In genomic region chr2:9205963-9206948, GRCh38 we compare ENCODE assay signal across 1 cellular context.
TF ChIP-seq lines count a peak whose summit lies in the region.

ASAP2 (plus strand) TSS chr2:9206812; CDS start chr2:9207105, 293 bp downstream.

TF ChIP-seq in HepG2, 621 proteins besides CTCF, POLR2A, EP300 and RAD21 (continued from another document and continues in another):
- TF ChIP-seq, protein P1, sequence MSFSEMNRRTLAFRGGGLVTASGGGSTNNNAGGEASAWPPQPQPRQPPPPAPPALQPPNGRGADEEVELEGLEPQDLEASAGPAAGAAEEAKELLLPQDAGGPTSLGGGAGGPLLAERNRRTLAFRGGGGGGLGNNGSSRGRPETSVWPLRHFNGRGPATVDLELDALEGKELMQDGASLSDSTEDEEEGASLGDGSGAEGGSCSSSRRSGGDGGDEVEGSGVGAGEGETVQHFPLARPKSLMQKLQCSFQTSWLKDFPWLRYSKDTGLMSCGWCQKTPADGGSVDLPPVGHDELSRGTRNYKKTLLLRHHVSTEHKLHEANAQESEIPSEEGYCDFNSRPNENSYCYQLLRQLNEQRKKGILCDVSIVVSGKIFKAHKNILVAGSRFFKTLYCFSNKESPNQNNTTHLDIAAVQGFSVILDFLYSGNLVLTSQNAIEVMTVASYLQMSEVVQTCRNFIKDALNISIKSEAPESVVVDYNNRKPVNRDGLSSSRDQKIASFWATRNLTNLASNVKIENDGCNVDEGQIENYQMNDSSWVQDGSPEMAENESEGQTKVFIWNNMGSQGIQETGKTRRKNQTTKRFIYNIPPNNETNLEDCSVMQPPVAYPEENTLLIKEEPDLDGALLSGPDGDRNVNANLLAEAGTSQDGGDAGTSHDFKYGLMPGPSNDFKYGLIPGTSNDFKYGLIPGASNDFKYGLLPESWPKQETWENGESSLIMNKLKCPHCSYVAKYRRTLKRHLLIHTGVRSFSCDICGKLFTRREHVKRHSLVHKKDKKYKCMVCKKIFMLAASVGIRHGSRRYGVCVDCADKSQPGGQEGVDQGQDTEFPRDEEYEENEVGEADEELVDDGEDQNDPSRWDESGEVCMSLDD (CRISPR knock-in tag; IDR thresholded peaks at IDR 0.05; ENCODE audit: borderline replicate concordance), result peak; percentile 95
- TF ChIP-seq NAIF1 (CRISPR knock-in tag; IDR thresholded peaks at IDR 0.05; ENCODE audit: borderline replicate concordance) (no peak), IKZF4 (CRISPR knock-in tag; IDR thresholded peaks at IDR 0.05; ENCODE audit: borderline replicate concordance, low read depth, not compliant biosample characterization) (peak; percentile 60), AGO2 (optimal IDR thresholded peaks at IDR 0.05; ENCODE audit: low read depth, low read length) (no peak), RNF2 (conservative IDR thresholded peaks at IDR 0.05; ENCODE audit: low read depth) (peak; percentile 79), SP1 (IDR thresholded peaks at IDR 0.05) (no peak), SP1 (CRISPR knock-in tag; IDR thresholded peaks at IDR 0.05) (no peak), MAZ (IDR thresholded peaks at IDR 0.05; ENCODE audit: borderline replicate concordance, low read depth, low read length) (peak; percentile 33; the same call in 1 of the 2 replicates), MAZ (CRISPR knock-in tag; IDR thresholded peaks at IDR 0.05; ENCODE audit: low read depth) (peak; percentile 65), TBX2 (CRISPR knock-in tag; IDR thresholded peaks at IDR 0.05; ENCODE audit: borderline replicate concordance) (peak; percentile 69), ZNF331 (CRISPR knock-in tag; IDR thresholded peaks at IDR 0.05) (peak; percentile 34; the same call in 1 of the 2 replicates), ZBTB20 (CRISPR knock-in tag; IDR thresholded peaks at IDR 0.05; ENCODE audit: borderline replicate concordance, low read depth) (0 out of 2 replicates have a peak, but pooled peaks have one; percentile 41), RXRA (CRISPR knock-in tag; IDR thresholded peaks at IDR 0.05) (peak; percentile 45), CEBPZ (IDR thresholded peaks at IDR 0.05; ENCODE audit: low read length) (no peak), ARID5B (CRISPR knock-in tag; IDR thresholded peaks at IDR 0.05) (no peak; the same call in 1 of the 2 replicates), LCORL (IDR thresholded peaks at IDR 0.05) (no peak), LCORL (CRISPR knock-in tag; IDR thresholded peaks at IDR 0.05) (0 out of 2 replicates have a peak, but pooled peaks have one; percentile 43), GRHL1 (CRISPR knock-in tag; conservative IDR thresholded peaks at IDR 0.05) (no peak), PHF8 (CRISPR knock-in tag; IDR thresholded peaks at IDR 0.05) (peak; percentile 63), ZNF646 (CRISPR knock-in tag; IDR thresholded peaks at IDR 0.05) (no peak)
- TF ChIP-seq, protein P2, sequence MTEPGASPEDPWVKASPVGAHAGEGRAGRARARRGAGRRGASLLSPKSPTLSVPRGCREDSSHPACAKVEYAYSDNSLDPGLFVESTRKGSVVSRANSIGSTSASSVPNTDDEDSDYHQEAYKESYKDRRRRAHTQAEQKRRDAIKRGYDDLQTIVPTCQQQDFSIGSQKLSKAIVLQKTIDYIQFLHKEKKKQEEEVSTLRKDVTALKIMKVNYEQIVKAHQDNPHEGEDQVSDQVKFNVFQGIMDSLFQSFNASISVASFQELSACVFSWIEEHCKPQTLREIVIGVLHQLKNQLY (CRISPR knock-in tag; IDR thresholded peaks at IDR 0.05), result no peak
- TF ChIP-seq, protein P3, sequence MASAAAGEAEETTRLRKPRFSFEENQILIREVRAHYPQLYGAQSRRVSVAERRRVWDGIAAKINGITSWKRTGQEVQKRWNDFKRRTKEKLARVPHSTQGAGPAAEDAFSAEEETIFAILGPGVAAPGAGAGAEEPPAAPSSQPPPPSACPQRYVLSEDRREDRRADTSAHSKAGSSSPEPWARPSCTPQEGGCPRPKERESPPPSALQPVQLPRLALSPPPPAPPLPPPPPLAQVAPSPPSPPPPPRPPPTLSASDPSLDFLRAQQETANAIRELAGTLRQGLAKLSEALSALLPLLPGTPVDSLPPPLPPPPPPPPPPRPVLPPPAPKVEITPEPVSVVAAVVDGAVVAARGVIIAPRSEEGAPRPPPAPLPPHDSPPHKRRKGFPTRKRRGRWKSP (CRISPR knock-in tag; IDR thresholded peaks at IDR 0.05), result peak; percentile 78
- TF ChIP-seq, protein P4, sequence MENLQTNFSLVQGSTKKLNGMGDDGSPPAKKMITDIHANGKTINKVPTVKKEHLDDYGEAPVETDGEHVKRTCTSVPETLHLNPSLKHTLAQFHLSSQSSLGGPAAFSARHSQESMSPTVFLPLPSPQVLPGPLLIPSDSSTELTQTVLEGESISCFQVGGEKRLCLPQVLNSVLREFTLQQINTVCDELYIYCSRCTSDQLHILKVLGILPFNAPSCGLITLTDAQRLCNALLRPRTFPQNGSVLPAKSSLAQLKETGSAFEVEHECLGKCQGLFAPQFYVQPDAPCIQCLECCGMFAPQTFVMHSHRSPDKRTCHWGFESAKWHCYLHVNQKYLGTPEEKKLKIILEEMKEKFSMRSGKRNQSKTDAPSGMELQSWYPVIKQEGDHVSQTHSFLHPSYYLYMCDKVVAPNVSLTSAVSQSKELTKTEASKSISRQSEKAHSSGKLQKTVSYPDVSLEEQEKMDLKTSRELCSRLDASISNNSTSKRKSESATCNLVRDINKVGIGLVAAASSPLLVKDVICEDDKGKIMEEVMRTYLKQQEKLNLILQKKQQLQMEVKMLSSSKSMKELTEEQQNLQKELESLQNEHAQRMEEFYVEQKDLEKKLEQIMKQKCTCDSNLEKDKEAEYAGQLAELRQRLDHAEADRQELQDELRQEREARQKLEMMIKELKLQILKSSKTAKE (CRISPR knock-in tag; IDR thresholded peaks at IDR 0.05; ENCODE audit: borderline replicate concordance), result peak; percentile 54; the same call in 1 of the 2 replicates
- TF ChIP-seq, protein P5, sequence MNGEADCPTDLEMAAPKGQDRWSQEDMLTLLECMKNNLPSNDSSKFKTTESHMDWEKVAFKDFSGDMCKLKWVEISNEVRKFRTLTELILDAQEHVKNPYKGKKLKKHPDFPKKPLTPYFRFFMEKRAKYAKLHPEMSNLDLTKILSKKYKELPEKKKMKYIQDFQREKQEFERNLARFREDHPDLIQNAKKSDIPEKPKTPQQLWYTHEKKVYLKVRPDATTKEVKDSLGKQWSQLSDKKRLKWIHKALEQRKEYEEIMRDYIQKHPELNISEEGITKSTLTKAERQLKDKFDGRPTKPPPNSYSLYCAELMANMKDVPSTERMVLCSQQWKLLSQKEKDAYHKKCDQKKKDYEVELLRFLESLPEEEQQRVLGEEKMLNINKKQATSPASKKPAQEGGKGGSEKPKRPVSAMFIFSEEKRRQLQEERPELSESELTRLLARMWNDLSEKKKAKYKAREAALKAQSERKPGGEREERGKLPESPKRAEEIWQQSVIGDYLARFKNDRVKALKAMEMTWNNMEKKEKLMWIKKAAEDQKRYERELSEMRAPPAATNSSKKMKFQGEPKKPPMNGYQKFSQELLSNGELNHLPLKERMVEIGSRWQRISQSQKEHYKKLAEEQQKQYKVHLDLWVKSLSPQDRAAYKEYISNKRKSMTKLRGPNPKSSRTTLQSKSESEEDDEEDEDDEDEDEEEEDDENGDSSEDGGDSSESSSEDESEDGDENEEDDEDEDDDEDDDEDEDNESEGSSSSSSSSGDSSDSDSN (CRISPR knock-in tag; IDR thresholded peaks at IDR 0.05), result peak; percentile 72; the same call in 1 of the 2 replicates
